Comparison of ENCODE assay signal across 15 cellular contexts in genomic region chr14:31021576-31021949, GRCh38. TPM values are rescaled to one million over a fixed set of nuclear protein-coding genes. Genes with fewer than 3 reads are reported as not detected.
DNase-seq lines count a peak whose midpoint lies in the region; ATAC-seq and TF ChIP-seq lines count a peak whose summit lies in the region.
"Had no signal": no experiment of that assay in that cellular context is flagged by ENCODE, and none has a peak within 500 bp of the region (broad histone marks: within the 10 kb centered on the region; RNA-seq: fewer than 3 reads in every experiment).

No MANE protein-coding gene starts in this region.

- CTCF ChIA-PET in HEK293 (lab: Yijun Ruan, JAX) = no interaction called here
- CTCF ChIA-PET in WTC11 (lab: Charles Lee) = no interaction called here

- no peak overlapping the region for H3K27ac ChIP-seq in HEK293 (ENCODE audit: extremely low read depth, low read depth, low read length)
- peak overlapping the region in 2 of 3 donors; percentile 36 to 55 for H3K27ac ChIP-seq in right lobe of liver
- peak overlapping the region in 7 of 8 donors; percentile 12 to 55 (median 43) for H3K27ac ChIP-seq in spleen
- no peak overlapping the region for H3K27ac ChIP-seq in uterus
- H3K27ac ChIP-seq: SJCRH30 had no signal

- WGBS in right lobe of liver (ENCODE audit: insufficient coverage, low coverage, low lambda C conversion rate, missing lambda C conversion rate) = 27% methylated on average over 4 of the region's 4 CpGs
- WGBS in spleen, 5 donors = 71 to 78% (median 77%) methylated on average over 4 of the region's 4 CpGs

- ATAC-seq in WTC11 (no peak), right lobe of liver (no peak), GM19023 (IDR thresholded peaks at IDR 0.05; ENCODE audit: unreplicated experiment) (no peak)
- ATAC-seq: Panc1 had no signal

- H3K36me3 Mint-ChIP-seq in WTC11 = peaks cover 9% of the 10 kb centered on the region

- H3K27me3 ChIP-seq in right lobe of liver = no peaks in the 10 kb centered on the region
- no peaks in the 10 kb centered on the region for H3K27me3 ChIP-seq in spleen (replicated peaks in 1 of 7)
- H3K27me3 ChIP-seq in uterus = no peaks in the 10 kb centered on the region
- H3K27me3 ChIP-seq: SJCRH30 had no signal

- H3K4me1 ChIP-seq in HEK293 (ENCODE audit: control insufficient read depth, insufficient read depth, low read length) (peaks cover 8% of the 10 kb centered on the region), right lobe of liver (peaks cover 0 to 30% (median 2%) of the 10 kb centered on the region in 4 donors), spleen (peaks cover 21 to 83% (median 44%) of the 10 kb centered on the region in 6 donors), uterus (peaks cover 0 to 8% of the 10 kb centered on the region in 2 donors)
- H3K4me1 ChIP-seq: SJCRH30 had no signal

- no peaks in the 10 kb centered on the region for H3K9me3 Mint-ChIP-seq in WTC11

- H3K9me3 ChIP-seq in HEK293 (ENCODE audit: control insufficient read depth, insufficient read depth, low read depth, low read length) (no peaks in the 10 kb centered on the region), right lobe of liver (no peaks in the 10 kb centered on the region), spleen (no peaks in the 10 kb centered on the region), uterus (no peaks in the 10 kb centered on the region)
- H3K9me3 ChIP-seq: SJCRH30 had no signal

- H3K36me3 ChIP-seq in HEK293 (ENCODE audit: control insufficient read depth in 2 of 2, insufficient read depth in 1 of 2, low read length in 2 of 2) = peaks cover 14 to 21% of the 10 kb centered on the region in 2 experiments; a peak in 2 of 3 replicates
- H3K36me3 ChIP-seq in right lobe of liver = peaks cover 0 to 6% (median 1%) of the 10 kb centered on the region in 4 donors
- peaks cover 0 to 47% (median 0%) of the 10 kb centered on the region in 6 donors for H3K36me3 ChIP-seq in spleen
- H3K36me3 ChIP-seq in uterus = no peaks in the 10 kb centered on the region

- H3K4me3 ChIP-seq in HEK293 (ENCODE audit: low read depth, low read length) = no peak overlapping the region
- H3K4me3 ChIP-seq in right lobe of liver = no peak overlapping the region
- H3K4me3 ChIP-seq in spleen = no peak overlapping the region
- H3K4me3 ChIP-seq in uterus = no peak overlapping the region
- H3K4me3 ChIP-seq: SJCRH30 had no signal

- POLR2A ChIA-PET in HEK293 (lab: Yijun Ruan, JAX) (no interaction called here), WTC11 (lab: Charles Lee) (no interaction called here)

- H3K27ac Mint-ChIP-seq in WTC11 = peak overlapping the region; percentile 70; the same call in 1 of the 2 replicates

- H3K4me1 Mint-ChIP-seq in WTC11 = peaks cover 30% of the 10 kb centered on the region

- no peaks in the 10 kb centered on the region for H3K27me3 Mint-ChIP-seq in WTC11 (ENCODE audit: low read depth)

- intact Hi-C loops in right lobe of liver (cut with DNase I) (no loop called here), spleen (cut with DNase I; ENCODE audit: low total_unique reads) (no loop called here), uterus (cut with DNase I; ENCODE audit: low total_unique reads) (no loop called here)

- no peak for TF ChIP-seq CTCF in HEK293 (tag by site-specific recombination; IDR thresholded peaks at IDR 0.05)
- no peak for TF ChIP-seq CTCF in WTC11 (IDR thresholded peaks at IDR 0.05)
- no peak for TF ChIP-seq CTCF in right lobe of liver (IDR thresholded peaks at IDR 0.05)
- TF ChIP-seq CTCF in spleen (IDR thresholded peaks at IDR 0.05 in 8 of 11, conservative IDR thresholded peaks at IDR 0.05 in 3 of 11) = no peak
- no peak for TF ChIP-seq CTCF in uterus (IDR thresholded peaks at IDR 0.05)

- TF ChIP-seq POLR2A in right lobe of liver (IDR thresholded peaks at IDR 0.05) (no peak), spleen (IDR thresholded peaks at IDR 0.05) (no peak), erythroblast (IDR thresholded peaks at IDR 0.05; ENCODE audit: low read length) (no peak), uterus (IDR thresholded peaks at IDR 0.05) (no peak)

- no peak overlapping the region for H3K4me3 Mint-ChIP-seq in WTC11

- DNase-seq in WTC11 (ENCODE audit: low spot score) (no peak), right lobe of liver (no peak), spleen (no peak), erythroblast (lab: John Stamatoyannopoulos, UW) (no peak), NCI-H187 treated with DMSO at 0.1 percent for 48 hours (lab: John Stamatoyannopoulos, UW) (no peak), uterus (no peak)
- DNase-seq: C1 segment of cervical spinal cord, DMS79 treated with DMSO at 0.1 percent for 48 hours, NCI-H1092 treated with DMSO at 0.1 percent for 48 hours, NCI-H146, NCI-H2081, SJCRH30 had no signal

TF ChIP-seq in HEK293, 187 proteins besides CTCF, POLR2A, EP300 and RAD21:
- TF ChIP-seq ZNF155 (tag by site-specific recombination; IDR thresholded peaks at IDR 0.05) = no peak
- TF ChIP-seq KLF10 (tag by site-specific recombination; IDR thresholded peaks at IDR 0.05) = no peak
- no peak for TF ChIP-seq ZNF530 (tag by site-specific recombination; IDR thresholded peaks at IDR 0.05; ENCODE audit: low read depth)
- no peak for TF ChIP-seq MYNN (tag by site-specific recombination; IDR thresholded peaks at IDR 0.05; ENCODE audit: borderline replicate concordance)
- no peak for TF ChIP-seq ZNF350 (tag by site-specific recombination; IDR thresholded peaks at IDR 0.05)
- peak; percentile 31; the same call in 1 of the 2 replicates for TF ChIP-seq ZNF133 (tag by site-specific recombination; IDR thresholded peaks at IDR 0.05)

TF ChIP-seq in WTC11, 78 proteins besides CTCF, POLR2A, EP300 and RAD21:
- no peak for TF ChIP-seq HMGA2 (CRISPR knock-in tag; IDR thresholded peaks at IDR 0.05)

RNA-seq across cellular contexts. Expression of gene AP4S1, which starts 3.9 kb away (rescaled TPM):
- total RNA-seq in WTC11 (2021) = 5.5 to 7.0 TPM (median 6.2 TPM) in 3 replicates
- 1 to 10 TPM; 2.0 to 5.3 (median 2.5) TPM for total RNA-seq in right lobe of liver
- total RNA-seq in spleen = 10 to 100 TPM; 10.7 to 22.9 (median 14.2) TPM
- 10 to 100 TPM in 1 of 3 donors, 1 to 10 TPM in 2; 6.4 to 11.1 (median 6.5) TPM for polyA plus RNA-seq in spleen
- 10 to 100 TPM in 2 of 4 donors, 1 to 10 TPM in 2; 2.3 to 30.4 (median 9.9) TPM for total RNA-seq in uterus

RNA-seq across cellular contexts. Expression of gene STRN3, which starts 4.6 kb away (rescaled TPM):
- total RNA-seq in WTC11 (2021) (37.1 to 40.8 TPM (median 40.4 TPM) in 3 replicates), right lobe of liver (10 to 100 TPM; 19.5 to 28.0 (median 21.5) TPM), spleen (10 to 100 TPM; 32.8 to 50.1 (median 39.1) TPM), uterus (10 to 100 TPM; 25.9 to 82.0 (median 65.0) TPM)
- 10 to 100 TPM in 1 of 3 donors, 1 to 10 TPM in 2; 7.6 to 11.3 (median 9.7) TPM for polyA plus RNA-seq in spleen

Comparison
In these comparisons a context has a peak if more than half of its experiments do, and no peak if none do; other contexts are left out.
1. H3K27ac ChIP-seq: peak in right lobe of liver (2 of 3) and spleen (7 of 8); none in HEK293 (single experiment) and uterus (0 of 2).